Comparison of ENCODE assay signal across 6 cellular contexts in the genomic region with DNA sequence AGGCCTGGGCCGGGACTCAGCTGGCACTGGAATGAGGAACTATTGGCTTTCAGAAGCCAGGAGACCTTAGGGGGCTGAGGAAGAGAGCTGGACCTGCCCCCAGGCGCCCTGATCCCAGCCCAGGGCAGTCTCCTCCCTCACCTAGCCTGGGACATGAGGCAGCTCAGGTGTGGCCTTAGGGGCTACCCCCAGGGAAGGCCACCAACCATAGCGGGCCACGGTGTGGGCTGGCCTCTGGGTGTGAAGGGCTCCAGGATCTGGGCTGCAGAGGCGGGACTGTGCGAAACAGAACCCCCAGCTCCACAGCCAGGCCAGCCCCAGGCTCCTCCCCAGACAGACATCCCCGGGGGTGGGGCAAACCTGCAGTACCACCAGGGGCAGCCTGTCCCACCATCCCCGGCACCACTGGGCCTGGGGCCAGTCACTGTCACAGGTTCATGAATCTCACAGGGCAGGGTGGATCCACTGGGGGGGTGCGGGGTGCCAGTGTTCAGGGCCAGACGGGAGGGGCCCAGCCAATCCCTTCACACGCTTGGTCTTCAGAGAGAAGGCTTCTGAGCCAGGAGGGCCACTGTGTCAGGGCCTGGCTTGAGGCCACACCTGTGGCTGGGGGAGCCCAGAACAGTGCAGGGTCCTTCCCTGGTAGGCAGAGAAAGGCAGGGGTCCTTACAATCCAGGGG. TPM values are rescaled to one million over a fixed set of nuclear protein-coding genes. Genes with fewer than 3 reads are reported as not detected.
A peak's percentile ranks its signal among the peaks of the same experiment; 100 is the strongest.
DNase-seq lines count a peak whose midpoint lies in the region; ATAC-seq and TF ChIP-seq lines count a peak whose summit lies in the region.

No MANE protein-coding gene starts in this region.

- WGBS in transverse colon (ENCODE audit: low coverage in 1 of 2), 2 donors = 21% methylated on average over 11 of the region's 11 CpGs; no CpG with 5 or more reads in 1 of the 2 donors

- H3K4me1 ChIP-seq in cardiac muscle cell (ENCODE audit: low read depth) (peaks cover 68% of the 10 kb centered on the region), transverse colon (peaks cover 64 to 92% (median 83%) of the 10 kb centered on the region in 4 donors)

- peak overlapping the region in 1 of 2 donors; percentile 54 for H3K27ac Mint-ChIP-seq in activated naive CD4-positive, alpha-beta T cell treated with anti-CD3 and anti-CD28 coated beads, Interleukin-2, amount 50 U/mL, for 72 hours

- TF ChIP-seq EP300 in transverse colon (IDR thresholded peaks at IDR 0.05; ENCODE audit: low read depth) = no peak

- H3K27ac ChIP-seq in cardiac muscle cell (peak overlapping the region; percentile 84), transverse colon (peak overlapping the region; percentile 92 to 97 (median 94))

- TF ChIP-seq POLR2A in transverse colon (IDR thresholded peaks at IDR 0.05) = no peak

- H3K4me3 ChIP-seq in cardiac muscle cell (no peak overlapping the region), transverse colon (peak overlapping the region in 1 of 4 donors; percentile 97)

- TF ChIP-seq CTCF in cardiac muscle cell (IDR thresholded peaks at IDR 0.05; ENCODE audit: low read depth, low read length) (no peak), transverse colon (IDR thresholded peaks at IDR 0.05) (peak in 1 of 5 experiments; percentile 22)

- no peaks in the 10 kb centered on the region for H3K36me3 Mint-ChIP-seq in activated naive CD4-positive, alpha-beta T cell treated with anti-CD3 and anti-CD28 coated beads, Interleukin-2, amount 50 U/mL, for 72 hours

- H3K9me3 ChIP-seq in cardiac muscle cell (ENCODE audit: low read depth) = no peaks in the 10 kb centered on the region
- no peaks in the 10 kb centered on the region for H3K9me3 ChIP-seq in transverse colon

- ATAC-seq in GM18520 (IDR thresholded peaks at IDR 0.05; ENCODE audit: unreplicated experiment) = no peak
- no peak for ATAC-seq in activated naive CD4-positive, alpha-beta T cell treated with anti-CD3 and anti-CD28 coated beads, Interleukin-2, amount 50 U/mL, for 72 hours

- no peaks in the 10 kb centered on the region for H3K9me3 Mint-ChIP-seq in activated naive CD4-positive, alpha-beta T cell treated with anti-CD3 and anti-CD28 coated beads, Interleukin-2, amount 50 U/mL, for 72 hours

- in situ Hi-C loops in transverse colon (cut with MboI; ENCODE audit: low pct_ligation_motif_present in 1 of 4, low pct_unique_long_range_greater_than_20kb in 1 of 4, low sequenced_read_pairs in 3 of 4) = no loop called here

- DNase-seq in activated CD4-positive, alpha-beta T cell treated with anti-CD3 and anti-CD28 coated beads for 48 hours = peak; percentile 24
- no peak for DNase-seq in activated CD4-positive, alpha-beta T cell treated with anti-CD3 and anti-CD28 coated beads for 1 hour
- peak in 1 of 2 donors; percentile 49 for DNase-seq in cardiac muscle cell (ENCODE audit: low read depth in 1 of 2, low spot score in 1 of 2)
- DNase-seq in transverse colon = peak; percentile 72
- no peak for DNase-seq in activated naive CD4-positive, alpha-beta T cell treated with anti-CD3 and anti-CD28 coated beads, Interleukin-2, amount 50 U/mL, for 72 hours (ENCODE audit: low spot score in 2 of 2)

- intact Hi-C loops in transverse colon (cut with DNase I; ENCODE audit: low total_unique reads) = no loop called here

- H3K27me3 ChIP-seq in cardiac muscle cell (no peaks in the 10 kb centered on the region), transverse colon (no peaks in the 10 kb centered on the region)

- H3K36me3 ChIP-seq in cardiac muscle cell (no peaks in the 10 kb centered on the region), transverse colon (no peaks in the 10 kb centered on the region)

RNA-seq across cellular contexts. Expression of a gene that starts 3.5 kb away (rescaled TPM):
- total RNA-seq in cardiac muscle cell (142 and 195 TPM in 2 replicates), transverse colon (100 to 1,000 TPM; 305 to 880 (median 460) TPM)
- 77.0 and 83.2 TPM in 2 replicates for polyA plus RNA-seq in cardiac muscle cell
- total RNA-seq in activated naive CD4-positive, alpha-beta T cell treated with anti-CD3 and anti-CD28 coated beads, Interleukin-2, amount 50 U/mL, for 72 hours = 10 to 100 TPM; 10.3 to 13.1 TPM

RNA-seq across cellular contexts. Expression of a gene that starts 22.8 kb away (rescaled TPM):
- 7.0 and 7.9 TPM in 2 replicates for total RNA-seq in cardiac muscle cell
- polyA plus RNA-seq in cardiac muscle cell = 10.6 and 13.3 TPM in 2 replicates
- total RNA-seq in transverse colon = 10 to 100 TPM in 2 of 4 donors, 1 to 10 TPM in 2; 3.2 to 22.7 (median 8.3) TPM
- 1 to 10 TPM; 4.1 to 4.3 TPM for total RNA-seq in activated naive CD4-positive, alpha-beta T cell treated with anti-CD3 and anti-CD28 coated beads, Interleukin-2, amount 50 U/mL, for 72 hours

RNA-seq across cellular contexts. Expression of a gene that starts 33.8 kb away (rescaled TPM):
- total RNA-seq in cardiac muscle cell = 0.49 and 0.63 TPM in 2 replicates
- polyA plus RNA-seq in cardiac muscle cell = 0.12 TPM in 1 of 2 replicates, not detected in the other
- total RNA-seq in transverse colon = 1 to 10 TPM; 1.6 to 6.4 (median 2.7) TPM
- 10 to 100 TPM; 15.6 to 25.7 TPM for total RNA-seq in activated naive CD4-positive, alpha-beta T cell treated with anti-CD3 and anti-CD28 coated beads, Interleukin-2, amount 50 U/mL, for 72 hours

RNA-seq across cellular contexts. Expression of a gene that starts 39.1 kb away (rescaled TPM):
- total RNA-seq in cardiac muscle cell (78.6 and 88.4 TPM in 2 replicates), transverse colon (100 to 1,000 TPM in 1 of 4 donors, 10 to 100 TPM in 3; 62.1 to 151 (median 77.8) TPM)
- 39.8 and 41.4 TPM in 2 replicates for polyA plus RNA-seq in cardiac muscle cell
- 10 to 100 TPM; 42.6 to 48.3 TPM for total RNA-seq in activated naive CD4-positive, alpha-beta T cell treated with anti-CD3 and anti-CD28 coated beads, Interleukin-2, amount 50 U/mL, for 72 hours

RNA-seq across cellular contexts. Expression of a gene that starts 42.5 kb away (rescaled TPM):
- total RNA-seq in cardiac muscle cell = 45.5 and 52.1 TPM in 2 replicates
- polyA plus RNA-seq in cardiac muscle cell = 61.5 and 67.1 TPM in 2 replicates
- 1 to 10 TPM; 1.1 to 9.4 (median 3.3) TPM for total RNA-seq in transverse colon
- 10 to 100 TPM in 1 of 2 donors, 1 to 10 TPM in 1; 7.1 to 14.2 TPM for total RNA-seq in activated naive CD4-positive, alpha-beta T cell treated with anti-CD3 and anti-CD28 coated beads, Interleukin-2, amount 50 U/mL, for 72 hours

Comparison
In these comparisons a context has a peak if more than half of its experiments do, and no peak if none do; other contexts are left out.
1. DNase-seq: peak in activated CD4-positive, alpha-beta T cell treated with anti-CD3 and anti-CD28 coated beads for 48 hours (single experiment) and transverse colon (single experiment); none in activated CD4-positive, alpha-beta T cell treated with anti-CD3 and anti-CD28 coated beads for 1 hour (single experiment) and activated naive CD4-positive, alpha-beta T cell treated with anti-CD3 and anti-CD28 coated beads, Interleukin-2, amount 50 U/mL, for 72 hours (0 of 2).
2. RNA of a gene that starts 3.5 kb away (total RNA-seq): 305 to 880 TPM in transverse colon and 142 to 195 TPM in cardiac muscle cell; 10.3 to 13.1 TPM in activated naive CD4-positive, alpha-beta T cell treated with anti-CD3 and anti-CD28 coated beads, Interleukin-2, amount 50 U/mL, for 72 hours; every median in the first group is over 10 times any median in the second.